In genomic region chr7:156094350-156095146, GRCh38 we compare ENCODE assay signal across 20 cellular contexts.
DNase-seq lines count a peak whose midpoint lies in the region; ATAC-seq, FAIRE-seq and TF ChIP-seq lines count a peak whose summit lies in the region.
"Had no signal": no experiment of that assay in that cellular context is flagged by ENCODE, and none has a peak within 500 bp of the region (broad histone marks: within the 10 kb centered on the region; RNA-seq: fewer than 3 reads in every experiment).

No MANE protein-coding gene starts in this region.

- no peak overlapping the region for H3K18ac ChIP-seq in H1 (ENCODE audit: extremely low read depth, low read length)

- H4K91ac ChIP-seq in H1 (replicated peaks; ENCODE audit: insufficient read length, low read length): no peak overlapping the region

- H3K9me3 ChIP-seq in BLaER1 (no peaks in the 10 kb centered on the region), H1 (ENCODE audit: insufficient read depth in 2 of 2, low read depth in 1 of 2, low read length in 1 of 2) (no peaks in the 10 kb centered on the region), HepG2 (ENCODE audit: low read length) (no peaks in the 10 kb centered on the region), testis (no peaks in the 10 kb centered on the region), uterus (no peaks in the 10 kb centered on the region), upper lobe of left lung (no peaks in the 10 kb centered on the region)
- H3K9me3 ChIP-seq: A549, HAP-1 had no signal

- H2AFZ ChIP-seq in H1 (ENCODE audit: low read length): no peak overlapping the region
- H2AFZ ChIP-seq in HepG2 (ENCODE audit: low read length): no peak overlapping the region

- no peak overlapping the region for H3K14ac ChIP-seq in H1 (ENCODE audit: insufficient read length)

- no peak overlapping the region for H3K23ac ChIP-seq in H1 (ENCODE audit: insufficient read length)

- H4K8ac ChIP-seq in H1 (ENCODE audit: extremely low read depth, insufficient read depth, low read length): peak overlapping the region; percentile 20; the same call in 1 of the 2 replicates

- in situ Hi-C loops in HepG2 (cut with HindIII; ENCODE audit: extremely low pct_ligation_motif_present, low pct_unique_long_range_greater_than_20kb): no loop called here

- H3K4ac ChIP-seq in H1 (replicated peaks; ENCODE audit: insufficient read length, low read depth, low read length): no peak overlapping the region

- no peak overlapping the region for H2BK15ac ChIP-seq in H1 (ENCODE audit: low read length)

- no TSS peak for BruUV-seq in HepG2 (replicated peaks; lab: Mats Ljungman, UMichigan)

- H2BK20ac ChIP-seq in H1 (ENCODE audit: low read length): no peak overlapping the region

- ATAC-seq in HepG2 (peak; percentile 47; the same call in 1 of the 3 replicates), upper lobe of left lung (ENCODE audit: low FRiP score in 2 of 2) (no peak)
- ATAC-seq: A549 had no signal

- no peaks in the 10 kb centered on the region for H3K27me3 ChIP-seq in BLaER1
- H3K27me3 ChIP-seq in H1 (replicated peaks in 1 of 4; ENCODE audit: control insufficient read depth in 3 of 4, extremely low read depth in 1 of 4, insufficient read depth in 3 of 4, low read length in 3 of 4): no peaks in the 10 kb centered on the region
- peaks cover 4 to 66% of the 10 kb centered on the region in 2 experiments; a peak in 3 of 5 replicates for H3K27me3 ChIP-seq in HepG2 (ENCODE audit: control insufficient read depth in 1 of 2, insufficient read depth in 2 of 2, low read length in 2 of 2)
- no peaks in the 10 kb centered on the region for H3K27me3 ChIP-seq in testis
- H3K27me3 ChIP-seq in uterus: no peaks in the 10 kb centered on the region
- H3K27me3 ChIP-seq in upper lobe of left lung: no peaks in the 10 kb centered on the region

- H3K9ac ChIP-seq in BLaER1 (no peak overlapping the region), H1 (replicated peaks in 1 of 4; ENCODE audit: extremely low read depth in 1 of 4, low read depth in 3 of 4, low read length in 3 of 4) (no peak overlapping the region), HepG2 (ENCODE audit: insufficient read depth, low read depth, low read length) (no peak overlapping the region)

- TF ChIP-seq RAD21 in H1 (IDR thresholded peaks at IDR 0.05 in 1 of 2, conservative IDR thresholded peaks at IDR 0.05 in 1 of 2; ENCODE audit: low read depth in 2 of 2, low read length in 2 of 2): no peak
- TF ChIP-seq RAD21 in HepG2 (CRISPR knock-in tag; IDR thresholded peaks at IDR 0.05): no peak

- no peak for FAIRE-seq in H1 (lab: Jason Lieb, UNC)
- FAIRE-seq in HepG2 (lab: Jason Lieb, UNC): no peak
- FAIRE-seq: A549, G401.6, GM12891, GM19239 had no signal

- H4K20me1 ChIP-seq in BLaER1 (no peaks in the 10 kb centered on the region), H1 (replicated peaks in 1 of 2; ENCODE audit: control insufficient read depth in 1 of 2, insufficient read depth in 2 of 2, low read length in 2 of 2) (no peaks in the 10 kb centered on the region), HepG2 (ENCODE audit: insufficient read depth, low read length) (no peaks in the 10 kb centered on the region)

- 87% methylated on average over 12 of the region's 15 CpGs; no CpG with 5 or more reads in 1 of the 2 experiments for WGBS in H1 (ENCODE audit: extremely low coverage in 1 of 2, insufficient coverage in 1 of 2, insufficient read length in 1 of 2, insufficient replicate concordance in 2 of 2, low coverage in 1 of 2, low lambda C conversion rate in 2 of 2, missing lambda C conversion rate in 1 of 2), 2 experiments
- 26% methylated on average over 5 of the region's 15 CpGs for WGBS in HepG2 (ENCODE audit: low lambda C conversion rate)
- WGBS in testis, 2 donors: 70 to 83% methylated on average over 10 to 15 of the region's 15 CpGs
- 90 to 94% methylated on average over 11 to 15 of the region's 15 CpGs for WGBS in upper lobe of left lung, 2 donors

- H3K27ac ChIP-seq in BLaER1 (no peak overlapping the region), H1 (ENCODE audit: low read depth, low read length) (no peak overlapping the region), HepG2 (ENCODE audit: extremely low read length, insufficient read depth, low read length) (no peak overlapping the region), testis (no peak overlapping the region), uterus (no peak overlapping the region), upper lobe of left lung (no peak overlapping the region)
- H3K27ac ChIP-seq: 22Rv1 had no signal

- H2BK12ac ChIP-seq in H1 (ENCODE audit: low read depth, low read length): no peak overlapping the region

- H3K79me1 ChIP-seq in H1 (ENCODE audit: low read depth, low read length): no peaks in the 10 kb centered on the region

- TF ChIP-seq POLR2A in H1 (IDR thresholded peaks at IDR 0.05; ENCODE audit: control extremely low read depth in 1 of 2, low read depth in 2 of 2, low read length in 2 of 2) (no peak), HepG2 (IDR thresholded peaks at IDR 0.05; ENCODE audit: insufficient read depth in 1 of 2, low read depth in 2 of 2, low read length in 2 of 2) (no peak), testis (IDR thresholded peaks at IDR 0.05) (no peak), uterus (IDR thresholded peaks at IDR 0.05) (no peak), upper lobe of left lung (IDR thresholded peaks at IDR 0.05) (no peak)

- intact Hi-C loops in HepG2 (cut with micrococcal nuclease; ENCODE audit: unreplicated experiment): no loop called here
- intact Hi-C loops in testis (cut with DNase I; ENCODE audit: low total_unique reads): no loop called here
- intact Hi-C loops in uterus (cut with DNase I; ENCODE audit: low total_unique reads): no loop called here

- CTCF ChIA-PET in H1 (lab: Charles Lee; ENCODE audit: partially characterized antibody): interaction anchor here (1.2 kb wide), 1 partner anchor 14 kb away, joined by 3 read pairs; no protein-coding TSS in a partner anchor
- CTCF ChIA-PET in HepG2 (lab: Yijun Ruan, JAX; ENCODE audit: low intra/inter-chr PET ratio, low total read pairs): no interaction called here

- H2BK120ac ChIP-seq in H1 (replicated peaks; ENCODE audit: low read depth, low read length): no peak overlapping the region

- no peak overlapping the region for H3K56ac ChIP-seq in H1 (replicated peaks; ENCODE audit: insufficient read length, low read depth, low read length)

- H3K4me2 ChIP-seq in BLaER1: peak overlapping the region; percentile 67
- no peak overlapping the region for H3K4me2 ChIP-seq in H1 (ENCODE audit: insufficient read depth in 1 of 2, low read depth in 2 of 2, low read length in 2 of 2)
- no peak overlapping the region for H3K4me2 ChIP-seq in HepG2 (ENCODE audit: low read depth, low read length)
- H3K4me2 ChIP-seq: A549 had no signal

- no peak overlapping the region for H4K5ac ChIP-seq in H1 (ENCODE audit: insufficient read length, low read depth, low read length)

- H3K36me3 ChIP-seq in BLaER1 (no peaks in the 10 kb centered on the region), H1 (ENCODE audit: control insufficient read depth in 2 of 4, insufficient read depth in 4 of 4, low read length in 3 of 4) (no peaks in the 10 kb centered on the region), HepG2 (replicated peaks in 1 of 2; ENCODE audit: control insufficient read depth in 1 of 2, insufficient read depth in 2 of 2, low read length in 2 of 2) (no peaks in the 10 kb centered on the region), testis (ENCODE audit: low read depth, missing control alignments) (no peaks in the 10 kb centered on the region), uterus (no peaks in the 10 kb centered on the region), upper lobe of left lung (no peaks in the 10 kb centered on the region)
- H3K36me3 ChIP-seq: HAP-1 had no signal

- POLR2A ChIA-PET in H1 (lab: Charles Lee; ENCODE audit: partially characterized antibody): no interaction called here
- POLR2A ChIA-PET in HepG2 (lab: Yijun Ruan, JAX): no interaction called here

- H2BK5ac ChIP-seq in H1 (ENCODE audit: low read depth, low read length): no peak overlapping the region

- no peaks in the 10 kb centered on the region for H3K79me2 ChIP-seq in H1 (ENCODE audit: control insufficient read depth in 1 of 2, insufficient read depth in 2 of 2, low read length in 2 of 2)
- H3K79me2 ChIP-seq in HepG2 (ENCODE audit: insufficient read depth, low read length): no peaks in the 10 kb centered on the region

- no peak overlapping the region for H2AK5ac ChIP-seq in H1 (ENCODE audit: low read depth, low read length)

- H3K4me1 ChIP-seq in BLaER1 (peaks cover 39% of the 10 kb centered on the region), H1 (replicated peaks in 1 of 4; ENCODE audit: control insufficient read depth in 3 of 4, insufficient read depth in 4 of 4, low read length in 3 of 4) (peaks cover 0 to 7% (median 0%) of the 10 kb centered on the region in 4 experiments; a peak in 1 of 7 replicates), HepG2 (ENCODE audit: insufficient read depth, low read length) (no peaks in the 10 kb centered on the region), testis (no peaks in the 10 kb centered on the region), uterus (no peaks in the 10 kb centered on the region), upper lobe of left lung (no peaks in the 10 kb centered on the region)
- H3K4me1 ChIP-seq: HAP-1 had no signal

- TF ChIP-seq EP300 in H1 (IDR thresholded peaks at IDR 0.05; ENCODE audit: borderline replicate concordance in 1 of 2, low read depth in 2 of 2, low read length in 2 of 2) (no peak), HepG2 (IDR thresholded peaks at IDR 0.05; ENCODE audit: low read depth in 2 of 2, low read length in 2 of 2) (no peak), HepG2 (CRISPR knock-in tag; IDR thresholded peaks at IDR 0.05; ENCODE audit: borderline replicate concordance) (no peak), upper lobe of left lung (IDR thresholded peaks at IDR 0.05) (no peak)

- no peak for TF ChIP-seq CTCF in H1 (IDR thresholded peaks at IDR 0.05; ENCODE audit: control extremely low read depth in 1 of 3, insufficient read depth in 1 of 3, low read depth in 1 of 3, low read length in 3 of 3)
- no peak for TF ChIP-seq CTCF in HepG2 (CRISPR knock-in tag; IDR thresholded peaks at IDR 0.05)
- TF ChIP-seq CTCF in testis (IDR thresholded peaks at IDR 0.05): no peak
- no peak for TF ChIP-seq CTCF in uterus (IDR thresholded peaks at IDR 0.05)
- TF ChIP-seq CTCF in upper lobe of left lung (IDR thresholded peaks at IDR 0.05): no peak

- no peak overlapping the region for H3K4me3 ChIP-seq in BLaER1
- no peak overlapping the region for H3K4me3 ChIP-seq in H1 (ENCODE audit: extremely low read depth in 1 of 4, insufficient read depth in 2 of 4, low read depth in 3 of 4, low read length in 4 of 4)
- H3K4me3 ChIP-seq in HepG2 (replicated peaks in 1 of 3; ENCODE audit: insufficient read depth in 1 of 3, low read depth in 2 of 3, low read length in 3 of 3): no peak overlapping the region
- H3K4me3 ChIP-seq in testis: no peak overlapping the region
- no peak overlapping the region for H3K4me3 ChIP-seq in uterus
- H3K4me3 ChIP-seq in upper lobe of left lung: no peak overlapping the region
- H3K4me3 ChIP-seq: A549, HAP-1 had no signal

- H3K23me2 ChIP-seq in H1 (ENCODE audit: low read depth, low read length): no peaks in the 10 kb centered on the region

- DNase-seq in H1 (ENCODE audit: low read depth in 1 of 2, low spot score in 2 of 2) (no peak), HepG2 (ENCODE audit: low spot score) (no peak), testis (peak; percentile 73), uterus (no peak), epidermal melanocyte (ENCODE audit: insufficient read length, low spot score) (no peak), upper lobe of left lung (no peak)
- DNase-seq: AML-193; CD4-positive, CD25-positive, alpha-beta regulatory T cell; CD8-positive, alpha-beta memory T cell; COR-L47; DMS 273 treated with DMSO at 0.1 percent for 48 hours; DMS53; IMR-90 had no signal
